19 cellular contexts compared by ENCODE assay signal in genomic region chr7:155483868-155484325, GRCh38. TPM values are rescaled to one million over a fixed set of nuclear protein-coding genes. Genes with fewer than 3 reads are reported as not detected.
A peak's percentile ranks its signal among the peaks of the same experiment; 100 is the strongest.
DNase-seq lines count a peak whose midpoint lies in the region; ATAC-seq, FAIRE-seq and TF ChIP-seq lines count a peak whose summit lies in the region.
"Had no signal": no experiment of that assay in that cellular context is flagged by ENCODE, and none has a peak within 500 bp of the region (broad histone marks: within the 10 kb centered on the region; RNA-seq: fewer than 3 reads in every experiment).

No MANE protein-coding gene starts in this region.

- no peaks in the 10 kb centered on the region for H3K36me3 Mint-ChIP-seq in MCF 10A (ENCODE audit: insufficient read depth, unreplicated experiment)

- no peaks in the 10 kb centered on the region for H3K9me3 ChIP-seq in breast epithelium
- peaks cover 6% of the 10 kb centered on the region for H3K9me3 ChIP-seq in K562 (replicated peaks; ENCODE audit: control insufficient read depth, insufficient read depth, low read depth, low read length)
- H3K9me3 ChIP-seq in iPS-18a (ENCODE audit: control insufficient read depth, low read depth, low read length), result no peaks in the 10 kb centered on the region
- H3K9me3 ChIP-seq in testis, result no peaks in the 10 kb centered on the region
- no peaks in the 10 kb centered on the region for H3K9me3 ChIP-seq in sigmoid colon
- H3K9me3 ChIP-seq: ovary, spleen had no signal

- POLR2A ChIA-PET in MCF 10A (lab: Yijun Ruan, JAX), result interaction anchor here (0.6 kb wide), 1 partner anchor 12 kb away, joined by 3 read pairs; no protein-coding TSS in a partner anchor
- POLR2A ChIA-PET in K562 (lab: Yijun Ruan, JAX), result interaction anchor here (0.5 to 1.1 kb wide), 3 partner anchors 15 to 135 kb away, joined by 3 read pairs; no protein-coding TSS in a partner anchor

- H3K4me1 Mint-ChIP-seq in MCF 10A (ENCODE audit: insufficient read depth, unreplicated experiment), result no peaks in the 10 kb centered on the region

- H3K4me3 ChIP-seq in breast epithelium, result peak overlapping the region in 1 of 3 donors; percentile 25
- H3K4me3 ChIP-seq in K562, result no peak overlapping the region
- H3K4me3 ChIP-seq in iPS-18a (ENCODE audit: low read length), result peak overlapping the region; percentile 15
- H3K4me3 ChIP-seq in testis, result no peak overlapping the region
- H3K4me3 ChIP-seq in sigmoid colon, result no peak overlapping the region
- H3K4me3 ChIP-seq: ovary, spleen had no signal

- TF ChIP-seq RAD21 in K562 (CRISPR knock-in tag; conservative IDR thresholded peaks at IDR 0.05 in 1 of 2, IDR thresholded peaks at IDR 0.05 in 1 of 2), result no peak

- TF ChIP-seq EP300 in K562 (IDR thresholded peaks at IDR 0.05; ENCODE audit: low read length) (no peak), sigmoid colon (IDR thresholded peaks at IDR 0.05) (no peak)

- no peak for TF ChIP-seq CTCF in MCF 10A (IDR thresholded peaks at IDR 0.05; ENCODE audit: unreplicated experiment)
- TF ChIP-seq CTCF in breast epithelium (IDR thresholded peaks at IDR 0.05), result no peak
- TF ChIP-seq CTCF in K562 (IDR thresholded peaks at IDR 0.05 in 2 of 3, conservative IDR thresholded peaks at IDR 0.05 in 1 of 3; ENCODE audit: insufficient read depth in 2 of 3, low read depth in 1 of 3, low read length in 3 of 3), result no peak
- no peak for TF ChIP-seq CTCF in testis (IDR thresholded peaks at IDR 0.05)
- no peak for TF ChIP-seq CTCF in sigmoid colon (IDR thresholded peaks at IDR 0.05)

- TF ChIP-seq POLR2A in breast epithelium (IDR thresholded peaks at IDR 0.05), result no peak
- no peak for TF ChIP-seq POLR2A in K562 (conservative IDR thresholded peaks at IDR 0.05)
- no peak for TF ChIP-seq POLR2A in testis (IDR thresholded peaks at IDR 0.05)
- TF ChIP-seq POLR2A in sigmoid colon (IDR thresholded peaks at IDR 0.05), result no peak

- H3K9ac ChIP-seq in K562 (ENCODE audit: insufficient read depth in 1 of 2, low read depth in 2 of 2, low read length in 2 of 2) (no peak overlapping the region), iPS-18a (ENCODE audit: low read length) (no peak overlapping the region)
- H3K9ac ChIP-seq: KMS-11 had no signal

- no peaks in the 10 kb centered on the region for H3K79me2 ChIP-seq in K562 (ENCODE audit: control insufficient read depth, insufficient read depth, low read length)

- no peak for FAIRE-seq in K562 (lab: Jason Lieb, UNC)
- FAIRE-seq: A204.1, G401.6 had no signal

- H3K36me3 ChIP-seq in breast epithelium (no peaks in the 10 kb centered on the region), K562 (ENCODE audit: control insufficient read depth, insufficient read depth, low read length) (no peaks in the 10 kb centered on the region), iPS-18a (ENCODE audit: control insufficient read depth, low read depth, low read length) (no peaks in the 10 kb centered on the region), testis (ENCODE audit: low read depth, missing control alignments) (no peaks in the 10 kb centered on the region), sigmoid colon (no peaks in the 10 kb centered on the region)
- H3K36me3 ChIP-seq: ovary, spleen had no signal

- CTCF ChIA-PET in MCF 10A (lab: Yijun Ruan, JAX) (interaction anchor here (0.6 kb wide), 1 partner anchor 67 kb away, joined by 4 read pairs; no protein-coding TSS in a partner anchor), K562 (lab: Yijun Ruan, JAX; ENCODE audit: low intra/inter-chr PET ratio) (no interaction called here)

- no peaks in the 10 kb centered on the region for H3K9me3 Mint-ChIP-seq in MCF 10A (ENCODE audit: unreplicated experiment)

- intact Hi-C loops in MCF 10A (cut with micrococcal nuclease) (no loop called here), breast epithelium (cut with DNase I; ENCODE audit: low total_unique reads) (no loop called here), K562 (cut with micrococcal nuclease) (no loop called here), testis (cut with DNase I; ENCODE audit: low total_unique reads) (no loop called here), sigmoid colon (cut with DNase I) (no loop called here)

- BruUV-seq in MCF 10A (replicated peaks; lab: Mats Ljungman, UMichigan), result no TSS peak
- BruUV-seq in K562 (replicated peaks; lab: Mats Ljungman, UMichigan), result no TSS peak

- H3K27ac Mint-ChIP-seq in MCF 10A (ENCODE audit: low read depth, unreplicated experiment), result no peak overlapping the region
- H3K27ac Mint-ChIP-seq: activated CD8-positive, alpha-beta T cell treated with anti-CD3 and anti-CD28 coated beads, Interleukin-2, amount 10 ng/mL, durations not matched to agents 7 days and 5 days had no signal

- H3K4me1 ChIP-seq in breast epithelium (no peaks in the 10 kb centered on the region), K562 (replicated peaks in 1 of 2; ENCODE audit: control insufficient read depth in 2 of 2, insufficient read depth in 2 of 2, low read length in 2 of 2) (peaks cover 0 to 3% of the 10 kb centered on the region in 2 experiments; a peak in 1 of 5 replicates), iPS-18a (ENCODE audit: control insufficient read depth, low read depth, low read length) (peaks cover 15% of the 10 kb centered on the region), testis (no peaks in the 10 kb centered on the region), sigmoid colon (no peaks in the 10 kb centered on the region)

- under 1% methylated on average over 16 of the region's 16 CpGs for WGBS in K562 (ENCODE audit: insufficient coverage, low coverage, missing lambda C conversion rate)
- 33 to 36% methylated on average over 15 to 16 of the region's 16 CpGs for WGBS in testis, 2 donors
- 54 to 74% methylated on average over 16 of the region's 16 CpGs for WGBS in sigmoid colon, 2 donors

- H3K4me2 ChIP-seq in K562 (ENCODE audit: insufficient read depth, low read length), result no peak overlapping the region
- H3K4me2 ChIP-seq: KMS-11 had no signal

- no peak overlapping the region for H2AFZ ChIP-seq in K562 (ENCODE audit: low read depth, low read length)

- ATAC-seq in K562, result peak; percentile 51
- ATAC-seq: activated CD8-positive, alpha-beta T cell treated with anti-CD3 and anti-CD28 coated beads, Interleukin-2, amount 10 ng/mL, durations not matched to agents 7 days and 5 days had no signal

- in situ Hi-C loops in K562 (cut with MboI), result no loop called here

- peaks cover 4% of the 10 kb centered on the region; the same call in 1 of the 2 replicates for H4K20me1 ChIP-seq in K562 (replicated peaks; ENCODE audit: control insufficient read depth, insufficient read depth, low read length)

- H3K4me3 Mint-ChIP-seq in MCF 10A (ENCODE audit: unreplicated experiment), result no peak overlapping the region
- H3K4me3 Mint-ChIP-seq: activated CD8-positive, alpha-beta T cell treated with anti-CD3 and anti-CD28 coated beads, Interleukin-2, amount 10 ng/mL, durations not matched to agents 7 days and 5 days had no signal

- DNase-seq in MCF 10A (ENCODE audit: unreplicated experiment) (peak; percentile 60), breast epithelium (ENCODE audit: low spot score in 2 of 2) (no peak), K562 (ENCODE audit: extremely low read depth in 1 of 4, low spot score in 3 of 4) (no peak), testis (peak; percentile 19), sigmoid colon (no peak), NCI-H1436 treated with DMSO at 0.1 percent for 48 hours (lab: John Stamatoyannopoulos, UW) (no peak), NOMO-1 treated with dmso at 0.1 percent for 144 hours (lab: John Stamatoyannopoulos, UW; ENCODE audit: unreplicated experiment) (no peak)
- DNase-seq: activated CD8-positive, alpha-beta T cell treated with anti-CD3 and anti-CD28 coated beads, Interleukin-2, amount 10 ng/mL, durations not matched to agents 7 days and 5 days; cerebellar nuclear complex; midbrain; NCI-H1417 treated with DMSO at 0.1 percent for 48 hours; ovary; spleen; stimulated activated naive CD4-positive, alpha-beta T cell had no signal

- H3K9me1 ChIP-seq in K562 (ENCODE audit: control insufficient read depth, insufficient read depth, low read length), result no peaks in the 10 kb centered on the region

- peaks cover 17% of the 10 kb centered on the region for H3K27me3 Mint-ChIP-seq in MCF 10A (ENCODE audit: insufficient read depth, unreplicated experiment)

- H3K27me3 ChIP-seq in breast epithelium, result peaks cover 0 to 43% of the 10 kb centered on the region in 2 donors
- H3K27me3 ChIP-seq in K562 (ENCODE audit: control insufficient read depth in 2 of 2, insufficient read depth in 2 of 2, low read length in 2 of 2), result peaks cover 59 to 79% of the 10 kb centered on the region in 2 experiments
- H3K27me3 ChIP-seq in iPS-18a (ENCODE audit: control insufficient read depth, insufficient read depth, low read length), result peaks cover 84% of the 10 kb centered on the region
- no peaks in the 10 kb centered on the region for H3K27me3 ChIP-seq in testis
- peaks cover 3 to 95% (median 26%) of the 10 kb centered on the region in 3 donors for H3K27me3 ChIP-seq in sigmoid colon
- H3K27me3 ChIP-seq: ovary had no signal

- H3K27ac ChIP-seq in breast epithelium (no peak overlapping the region), K562 (ENCODE audit: extremely low read depth, low read depth, low read length) (no peak overlapping the region), iPS-18a (ENCODE audit: low read length) (no peak overlapping the region), testis (no peak overlapping the region), sigmoid colon (no peak overlapping the region)
- H3K27ac ChIP-seq: KMS-11, ovary, spleen had no signal

RNA-seq across cellular contexts. Expression of gene EN2, which starts 26.0 kb away (rescaled TPM):
- total RNA-seq in MCF 10A (2022), result not detected in 2 replicates
- under 1 TPM in 2 of 3 donors, not detected in 1; 0.32 to 0.33 TPM for total RNA-seq in breast epithelium
- not detected in 2 replicates for total RNA-seq in K562 (2011; cell fraction: chromatin; rRNA removed; ENCODE audit: low replicate concordance)
- not detected in 2 replicates for total RNA-seq in K562 (2011; cell fraction: nucleolus; rRNA removed)
- total RNA-seq in K562 (2011; cell fraction: nucleoplasm; rRNA removed), result not detected in 2 replicates
- total RNA-seq in K562 (2014; rRNA removed), result 0.08 TPM in 1 of 2 replicates, not detected in the other
- total RNA-seq in K562 (2014; rRNA removed; fragmentation: Illumina TruSeq; extraction: Trizol), result not detected in 2 replicates
- total RNA-seq in K562 (2015; rRNA removed; fragmentation: Illumina TruSeq; extraction: Trizol), result not detected in 2 replicates
- total RNA-seq in K562 (2021), result 0.04 TPM in 1 of 2 replicates, not detected in the other
- polyA plus RNA-seq in K562 (2011; rRNA removed), result not detected in 2 replicates
- not detected in 2 replicates for polyA plus RNA-seq in K562 (2011; cell fraction: cytosol; rRNA removed)
- not detected in 2 replicates for polyA plus RNA-seq in K562 (2011; cell fraction: nucleus; rRNA removed)
- polyA plus RNA-seq in K562 (2012), result 0.07 and 0.09 TPM in 2 replicates
- 0.04 TPM in 1 of 2 replicates, not detected in the other for polyA plus RNA-seq in K562 (2014; fragmentation: Illumina TruSeq; extraction: Trizol)
- not detected for polyA plus RNA-seq in K562 (2014; fragmentation: Nextera tagmentation; extraction: Ambion mirVana)
- 0.04 and 0.07 TPM in 2 replicates for polyA plus RNA-seq in K562 (2014; rRNA removed)
- not detected in 2 replicates for polyA minus RNA-seq in K562 (2011; rRNA and poly(A)+ RNA removed)
- polyA minus RNA-seq in K562 (2011; cell fraction: cytosol; rRNA and poly(A)+ RNA removed), result not detected in 2 replicates
- not detected in 2 replicates for polyA minus RNA-seq in K562 (2011; cell fraction: nucleus; rRNA and poly(A)+ RNA removed)
- 1 to 10 TPM in 1 of 2 donors, under 1 TPM in 1; 0.81 to 1.6 TPM for total RNA-seq in testis
- polyA plus RNA-seq in testis (ENCODE audit: insufficient read depth, low read depth, low replicate concordance), result 1.6 TPM
- under 1 TPM in 2 of 4 donors, not detected in 2; 0.14 to 0.16 TPM for total RNA-seq in sigmoid colon
- not detected for polyA plus RNA-seq in sigmoid colon
- total RNA-seq: activated CD8-positive, alpha-beta T cell treated with anti-CD3 and anti-CD28 coated beads, Interleukin-2, amount 10 ng/mL, durations not matched to agents 7 days and 5 days; spleen; ureter had no signal

Comparison
In these comparisons a context has a peak if more than half of its experiments do, and no peak if none do; other contexts are left out.
1. DNase-seq: peak in MCF 10A (single experiment) and testis (single experiment); none in breast epithelium (0 of 2), K562 (0 of 4), sigmoid colon (single experiment), NCI-H1436 treated with DMSO at 0.1 percent for 48 hours (single experiment) and NOMO-1 treated with dmso at 0.1 percent for 144 hours (single experiment).